26 cellular contexts compared by ENCODE assay signal in genomic region chr6:45563092-45563491, GRCh38.
"Had no signal": no experiment of that assay in that cellular context is flagged by ENCODE, and none has a peak within 500 bp of the region (broad histone marks: within the 10 kb centered on the region; RNA-seq: fewer than 3 reads in every experiment).

No MANE protein-coding gene starts in this region.

- H3K36me3 ChIP-seq: cardiac muscle cell, heart right ventricle, neutrophil, pancreas, sigmoid colon, upper lobe of left lung had no signal

- ATAC-seq: activated CD4-positive, CD25-positive, alpha-beta regulatory T cell treated with anti-CD3 and anti-CD28 coated beads, Interleukin-2, amount 50 U/mL, for 24 hours; activated T-cell treated with anti-CD3 and anti-CD28 coated beads, Interleukin-2, amount 50 U/mL, for 72 hours; body of pancreas; left lobe of liver; natural killer cell treated with Interleukin-12 subunit alpha and Interleukin-12 subunit beta and Interleukin-15 and Interleukin-18, amount 100 ng/mL, for 72 hours; pancreas; T-cell had no signal

- H3K4me1 ChIP-seq: body of pancreas, pancreas had no signal

- H3K4me3 ChIP-seq: body of pancreas, cardiac muscle cell, heart right ventricle, pancreas, sigmoid colon, smooth muscle cell, upper lobe of left lung had no signal

- DNase-seq: activated CD4-positive, alpha-beta memory T cell treated with anti-CD3 and anti-CD28 coated beads, Interleukin-2, amount 10 ng/mL, durations not matched to agents 7 days and 5 days; activated CD4-positive, alpha-beta T cell treated with anti-CD3 and anti-CD28 coated beads, Interleukin-2, amount 10 ng/mL, durations not matched to agents 24 days and 14 days; activated effector memory CD4-positive, alpha-beta T cell treated with Interleukin-2 at 50 U/mL for 16 hours; activated naive CD4-positive, alpha-beta T cell treated with anti-CD3 and anti-CD28 coated beads for 36 hours; activated naive CD8-positive, alpha-beta T cell treated with anti-CD3 and anti-CD28 coated beads, Interleukin-2, amount 10 ng/mL, durations not matched to agents 7 days and 5 days; activated T-cell treated with anti-CD3 and anti-CD28 coated beads, Interleukin-2, amount 50 U/mL, for 72 hours; amygdala; body of pancreas; effector CD4-positive, alpha-beta T cell; erythroblast; heart right ventricle; kidney; mammary epithelial cell; pancreas; sigmoid colon; stimulated activated CD4-positive, alpha-beta T cell treated with anti-CD3 and anti-CD28 coated beads, Interleukin-4, amount 100 ng/mL, for 1 hour; stimulated activated naive CD4-positive, alpha-beta T cell; T-cell; upper lobe of left lung had no signal

- H3K9me3 ChIP-seq: body of pancreas, heart right ventricle, neutrophil, pancreas, sigmoid colon, upper lobe of left lung had no signal

- H3K4me2 ChIP-seq: smooth muscle cell had no signal

- H3K27ac ChIP-seq: body of pancreas, cardiac muscle cell, neutrophil, pancreas, sigmoid colon, upper lobe of left lung, VCaP had no signal

- H3K27me3 ChIP-seq: body of pancreas, cardiac muscle cell, heart right ventricle, neutrophil, pancreas, sigmoid colon, upper lobe of left lung had no signal
